8 cellular contexts compared by ENCODE assay signal in genomic region chr20:18466574-18466893, GRCh38. TPM values are rescaled to one million over a fixed set of nuclear protein-coding genes. Genes with fewer than 3 reads are reported as not detected.
DNase-seq lines count a peak whose midpoint lies in the region; ATAC-seq and TF ChIP-seq lines count a peak whose summit lies in the region.

No MANE protein-coding gene starts in this region.

- 0 out of 2 replicates have a peak, but pooled peaks cover 4% of the 10 kb centered on the region for H4K20me1 ChIP-seq in BLaER1

- intact Hi-C loops in colonic mucosa (cut with DNase I): no loop called here

- H3K4me2 ChIP-seq in BLaER1: peak overlapping the region; percentile 91

- peak overlapping the region; percentile 91 for H3K9ac ChIP-seq in BLaER1
- H3K9ac ChIP-seq in colonic mucosa (ENCODE audit: low read depth in 2 of 2, low read length in 2 of 2): peak overlapping the region in 1 of 2 donors; percentile 85

- peak overlapping the region; percentile 82 for H3K4me3 ChIP-seq in BLaER1
- H3K4me3 ChIP-seq in Jurkat, Clone E6-1 (ENCODE audit: low read length): peak overlapping the region; percentile 97
- H3K4me3 ChIP-seq in colonic mucosa: peak overlapping the region; percentile 96
- peak overlapping the region; percentile 89 for H3K4me3 ChIP-seq in mononuclear cell (ENCODE audit: low read length)

- peaks cover 22% of the 10 kb centered on the region for H3K4me1 ChIP-seq in BLaER1
- H3K4me1 ChIP-seq in colonic mucosa: peaks cover 11% of the 10 kb centered on the region
- peaks cover 16% of the 10 kb centered on the region for H3K4me1 ChIP-seq in mononuclear cell (ENCODE audit: insufficient read depth, low read length)

- 0 out of 2 replicates have a peak overlapping the region, but pooled peaks have one; percentile 92 for H3K27ac ChIP-seq in BLaER1
- peak overlapping the region; percentile 74 for H3K27ac ChIP-seq in colonic mucosa

- DNase-seq in Jurkat, Clone E6-1 (ENCODE audit: low read depth, low spot score): no peak
- DNase-seq in colonic mucosa: no peak
- no peak for DNase-seq in DMS53 (lab: John Stamatoyannopoulos, UW)
- DNase-seq in NCI-H82 (lab: John Stamatoyannopoulos, UW): no peak
- DNase-seq in glomerular visceral epithelial cell (ENCODE audit: extremely low spot score): no peak

- H3K9me3 ChIP-seq in BLaER1: no peaks in the 10 kb centered on the region
- no peaks in the 10 kb centered on the region for H3K9me3 ChIP-seq in colonic mucosa
- H3K9me3 ChIP-seq in mononuclear cell (ENCODE audit: low read depth, low read length): no peaks in the 10 kb centered on the region

- H3K27me3 ChIP-seq in BLaER1 (no peaks in the 10 kb centered on the region), colonic mucosa (no peaks in the 10 kb centered on the region), mononuclear cell (ENCODE audit: insufficient read depth, low read length) (no peaks in the 10 kb centered on the region)

- ATAC-seq in GM19463 (IDR thresholded peaks at IDR 0.05; ENCODE audit: unreplicated experiment): peak; percentile 28

- no peak for TF ChIP-seq CTCF in colonic mucosa (IDR thresholded peaks at IDR 0.05)

- H3K36me3 ChIP-seq in BLaER1: peaks cover 24% of the 10 kb centered on the region
- no peaks in the 10 kb centered on the region for H3K36me3 ChIP-seq in colonic mucosa

RNA-seq across cellular contexts. Expression of gene DZANK1, which starts 0.3 kb away (rescaled TPM):
- polyA plus RNA-seq in Jurkat, Clone E6-1 (2012; ENCODE audit: insufficient read depth, insufficient read length): 2.0 TPM
- total RNA-seq in colonic mucosa (1 to 10 TPM; 1.2 to 1.4 TPM), mononuclear cell (0.84 TPM)

RNA-seq across cellular contexts. Expression of gene POLR3F, which starts 0.7 kb away (rescaled TPM):
- 11.7 TPM for polyA plus RNA-seq in Jurkat, Clone E6-1 (2012; ENCODE audit: insufficient read depth, insufficient read length)
- total RNA-seq in colonic mucosa (1 to 10 TPM; 5.5 to 8.9 TPM), mononuclear cell (11.4 TPM)

RNA-seq across cellular contexts. Expression of gene RBBP9, which starts 30.5 kb away (rescaled TPM):
- polyA plus RNA-seq in Jurkat, Clone E6-1 (2012; ENCODE audit: insufficient read depth, insufficient read length): 13.1 TPM
- total RNA-seq in colonic mucosa: 10 to 100 TPM in 1 of 2 donors, 1 to 10 TPM in 1; 5.9 to 10.8 TPM
- total RNA-seq in mononuclear cell: 5.4 TPM

RNA-seq across cellular contexts. Expression of gene SEC23B, which starts 41.2 kb away (rescaled TPM):
- 48.0 TPM for polyA plus RNA-seq in Jurkat, Clone E6-1 (2012; ENCODE audit: insufficient read depth, insufficient read length)
- total RNA-seq in colonic mucosa (10 to 100 TPM; 56.5 to 77.8 TPM), mononuclear cell (25.0 TPM)
